1 cellular context compared by ENCODE assay signal in genomic region chrX:133543654-133544053, GRCh38.
TF ChIP-seq lines count a peak whose summit lies in the region.

No MANE protein-coding gene starts in this region.

TF ChIP-seq in H1, 55 proteins besides CTCF, POLR2A, EP300 and RAD21 (continued from another document):
- TF ChIP-seq TAF1 (IDR thresholded peaks at IDR 0.05; ENCODE audit: low read depth, low read length) (no peak), JUN (IDR thresholded peaks at IDR 0.05; ENCODE audit: low read depth, low read length) (no peak), CHD2 (IDR thresholded peaks at IDR 0.05; ENCODE audit: low read length) (no peak), KDM5A (IDR thresholded peaks at IDR 0.05; ENCODE audit: low read length) (no peak), GTF2F1 (IDR thresholded peaks at IDR 0.05; ENCODE audit: borderline replicate concordance, low read depth, low read length) (no peak), POLR2AphosphoS5 (IDR thresholded peaks at IDR 0.05; ENCODE audit: low read depth, low read length) (no peak)
